23 cellular contexts compared by ENCODE assay signal in genomic region chr2:144619760-144620159, GRCh38.
"Had no signal": no experiment of that assay in that cellular context is flagged by ENCODE, and none has a peak within 500 bp of the region (broad histone marks: within the 10 kb centered on the region; RNA-seq: fewer than 3 reads in every experiment).

No MANE protein-coding gene starts in this region.

- H2AFZ ChIP-seq: neural progenitor cell had no signal

- H3K4me3 Mint-ChIP-seq: activated CD4-positive, alpha-beta memory T cell treated with anti-CD3 and anti-CD28 coated beads for 36 hours; activated CD8-positive, alpha-beta memory T cell treated with anti-CD3 and anti-CD28 coated beads, Interleukin-2, amount 10 ng/mL, durations not matched to agents 7 days and 5 days; central memory CD8-positive, alpha-beta T cell; naive B cell; neural progenitor cell; stimulated activated memory B cell treated with anti-CD40 and anti-IgM and Interleukin-4, amounts not matched to agents 10 μg/mL and 1 μg/mL and 100 μg/mL, for 72 hours had no signal

- H3K9ac ChIP-seq: neural progenitor cell had no signal

- H3K27me3 Mint-ChIP-seq: central memory CD8-positive, alpha-beta T cell; naive B cell; stimulated activated memory B cell treated with anti-CD40 and anti-IgM and Interleukin-4, amounts not matched to agents 10 μg/mL and 1 μg/mL and 100 μg/mL, for 72 hours had no signal

- H3K9me3 ChIP-seq: suprapubic skin had no signal

- H3K27me3 ChIP-seq: breast epithelium, esophagus muscularis mucosa, left lung, neural progenitor cell, stomach, suprapubic skin, tibial nerve had no signal

- DNase-seq: activated CD4-positive, alpha-beta memory T cell treated with anti-CD3 and anti-CD28 coated beads for 36 hours; activated CD4-positive, alpha-beta T cell treated with anti-CD3 and anti-CD28 coated beads for 48 hours; activated CD8-positive, alpha-beta memory T cell treated with anti-CD3 and anti-CD28 coated beads, Interleukin-2, amount 10 ng/mL, durations not matched to agents 7 days and 5 days; activated T-cell treated with anti-CD3 and anti-CD28 coated beads for 4 hours; glutamatergic neuron; hippocampal formation; kidney glomerular epithelial cell; left lung; naive B cell; small intestine; stimulated activated CD4-positive, alpha-beta T cell treated with anti-CD3 and anti-CD28 coated beads, Interleukin-2, amount 100 ng/mL, for 24 hours; stomach; T-helper 9 cell had no signal

- ATAC-seq: activated CD8-positive, alpha-beta memory T cell treated with anti-CD3 and anti-CD28 coated beads, Interleukin-2, amount 10 ng/mL, durations not matched to agents 7 days and 5 days; left lung; sciatic nerve; stimulated activated memory B cell treated with anti-CD40 and anti-IgM and Interleukin-4, amounts not matched to agents 10 μg/mL and 1 μg/mL and 100 μg/mL, for 72 hours had no signal

- H3K4me1 Mint-ChIP-seq: naive B cell, neural progenitor cell had no signal

- H3K4me3 ChIP-seq: breast epithelium, esophagus muscularis mucosa, left lung, lung, neural progenitor cell, stomach, suprapubic skin, tibial nerve had no signal

- H3K27ac ChIP-seq: breast epithelium, esophagus muscularis mucosa, left lung, neural progenitor cell, stomach, suprapubic skin, tibial nerve had no signal

- H3K36me3 Mint-ChIP-seq: neural progenitor cell had no signal

- H3K4me1 ChIP-seq: breast epithelium, esophagus muscularis mucosa, left lung, neural progenitor cell, stomach had no signal

- H3K36me3 ChIP-seq: breast epithelium, esophagus muscularis mucosa, left lung, neural progenitor cell, stomach, suprapubic skin, tibial nerve had no signal

- H3K4me2 ChIP-seq: neural progenitor cell had no signal

- H3K27ac Mint-ChIP-seq: activated CD4-positive, alpha-beta memory T cell treated with anti-CD3 and anti-CD28 coated beads for 36 hours; activated CD8-positive, alpha-beta memory T cell treated with anti-CD3 and anti-CD28 coated beads, Interleukin-2, amount 10 ng/mL, durations not matched to agents 7 days and 5 days; activated naive CD4-positive, alpha-beta T cell treated with anti-CD3 and anti-CD28 coated beads, Interleukin-2, amount 50 U/mL, for 72 hours; neural progenitor cell; stimulated activated memory B cell treated with anti-CD40 and anti-IgM and Interleukin-4, amounts not matched to agents 10 μg/mL and 1 μg/mL and 100 μg/mL, for 72 hours had no signal
